ENCODE assay signal across 1 cellular context in the genomic region with DNA sequence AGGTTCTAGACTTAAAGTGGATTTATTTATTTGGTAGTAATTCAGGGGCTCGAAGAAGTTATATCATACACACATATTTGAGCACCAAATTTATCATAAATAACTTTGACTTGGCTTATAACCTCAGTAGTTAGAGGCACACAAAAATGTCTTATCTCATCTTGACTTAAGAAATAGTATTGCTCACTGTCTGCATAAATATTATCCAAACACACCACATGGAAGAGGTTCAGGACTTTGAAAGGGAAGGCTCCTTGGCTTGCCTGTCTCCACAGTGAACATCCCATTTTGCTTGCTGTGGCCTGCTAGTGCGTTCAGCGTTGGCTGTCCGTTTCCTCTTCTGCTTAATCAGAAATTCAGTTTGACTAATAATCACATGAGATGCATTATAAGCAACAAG.
TF ChIP-seq lines count a peak whose summit lies in the region.

No MANE protein-coding gene starts in this region.

TF ChIP-seq in HepG2, 621 proteins besides CTCF, POLR2A, EP300 and RAD21:
- TF ChIP-seq ERF (CRISPR knock-in tag; IDR thresholded peaks at IDR 0.05): no peak
